ENCODE assay signal across 24 cellular contexts in the genomic region with DNA sequence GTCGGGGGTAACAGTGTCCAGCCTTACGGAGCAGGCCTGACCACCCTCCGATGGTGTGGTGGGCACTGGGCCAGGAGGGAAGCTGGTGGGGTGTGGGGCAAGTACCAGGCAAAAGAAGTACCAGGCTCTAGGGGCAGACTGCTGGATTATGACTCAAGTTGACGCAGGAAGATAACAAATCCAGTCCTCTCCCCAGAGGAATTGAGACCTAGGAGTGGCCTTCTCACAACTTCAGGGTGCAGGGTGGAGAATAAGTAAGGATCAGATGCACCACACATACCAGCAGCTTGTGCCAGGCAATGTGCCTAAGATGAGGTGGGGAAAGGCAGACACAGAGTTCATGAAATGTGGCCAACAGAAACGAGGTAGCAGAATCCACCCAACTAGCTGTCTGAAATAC. TPM values are rescaled to one million over a fixed set of nuclear protein-coding genes. Genes with fewer than 3 reads are reported as not detected.
A peak's percentile ranks its signal among the peaks of the same experiment; 100 is the strongest.
DNase-seq lines count a peak whose midpoint lies in the region; ATAC-seq, FAIRE-seq and TF ChIP-seq lines count a peak whose summit lies in the region.
"Had no signal": no experiment of that assay in that cellular context is flagged by ENCODE, and none has a peak within 500 bp of the region (broad histone marks: within the 10 kb centered on the region; RNA-seq: fewer than 3 reads in every experiment).

No MANE protein-coding gene starts in this region.

- peak; percentile 66 for DNase-seq in amniotic epithelial cell (ENCODE audit: low read depth)
- peak in 1 of 3 donors; percentile 49 for DNase-seq in mucosa of descending colon
- peak; percentile 24 for DNase-seq in small intestine
- no peak for DNase-seq in NCI-H524 treated with DMSO at 0.1 percent for 48 hours (lab: John Stamatoyannopoulos, UW)
- DNase-seq in dermis blood vessel endothelial cell: no peak
- DNase-seq: 8988T; GDM1; H9; KG1; NCI-H1105; NCI-H146; NCI-H2029; NCI-H2227 treated with DMSO at 0.1 percent for 48 hours; NCI-H510A treated with DMSO at 0.1 percent for 48 hours; NCI-H774; NK-92 treated with Interleukin-12 subunit alpha and Interleukin-12 subunit beta, amount 100 ng/mL, for 24 hours; SHP77 treated with DMSO at 0.1 percent for 48 hours had no signal

- H3K9me3 ChIP-seq in mucosa of descending colon (no peaks in the 10 kb centered on the region), small intestine (ENCODE audit: control insufficient read depth, low read depth) (no peaks in the 10 kb centered on the region)

- H3K27me3 ChIP-seq in small intestine (ENCODE audit: control insufficient read depth in 2 of 2, insufficient read depth in 2 of 2, low read length in 2 of 2): no peaks in the 10 kb centered on the region

- no peak for FAIRE-seq in small intestine (lab: Jason Lieb, UNC)
- FAIRE-seq: GM18507 had no signal

- H3K4me1 ChIP-seq in mucosa of descending colon (ENCODE audit: low read depth) (peaks cover 21% of the 10 kb centered on the region), small intestine (ENCODE audit: control insufficient read depth in 2 of 2, insufficient read depth in 1 of 2, low read depth in 1 of 2, low read length in 1 of 2) (no peaks in the 10 kb centered on the region)

- TF ChIP-seq CTCF in C4-2B (conservative IDR thresholded peaks at IDR 0.05) (no peak), mucosa of descending colon (IDR thresholded peaks at IDR 0.05) (no peak)

- no peak overlapping the region for H3K4me3 ChIP-seq in mucosa of descending colon
- no peak overlapping the region for H3K4me3 ChIP-seq in small intestine (ENCODE audit: low read depth in 1 of 2, low read length in 2 of 2)
- H3K4me3 ChIP-seq: SK-N-MC had no signal

- H3K36me3 ChIP-seq in mucosa of descending colon (ENCODE audit: low read depth) (no peaks in the 10 kb centered on the region), small intestine (ENCODE audit: control insufficient read depth in 2 of 2, insufficient read depth in 2 of 2, low read length in 2 of 2) (no peaks in the 10 kb centered on the region)

- intact Hi-C loops in mucosa of descending colon (cut with DNase I, micrococcal nuclease): loop anchor here in 1 of 2 donors (5.0 kb wide), 1 partner anchor 185 kb away; no protein-coding TSS in a partner anchor

- ATAC-seq in mucosa of descending colon: peak; percentile 19
- ATAC-seq in GM21717 (IDR thresholded peaks at IDR 0.05; ENCODE audit: unreplicated experiment): no peak

- H3K27ac ChIP-seq in C4-2B: peak overlapping the region; percentile 21; the same call in 1 of the 2 replicates
- H3K27ac ChIP-seq in small intestine (ENCODE audit: low read depth in 1 of 2, low read length in 1 of 2): no peak overlapping the region
- H3K27ac ChIP-seq: HL-60, RWPE1, SK-N-MC had no signal

- WGBS in small intestine, 3 donors: 72 to 78% (median 77%) methylated on average over 5 of the region's 5 CpGs

RNA-seq across cellular contexts. Expression of gene SEMA4F, which starts 37.9 kb away (rescaled TPM):
- total RNA-seq in mucosa of descending colon (1 to 10 TPM; 3.9 to 5.7 (median 4.4) TPM), dermis blood vessel endothelial cell (4.4 and 5.0 TPM in 2 replicates)
- 1 to 10 TPM in 1 of 3 donors, under 1 TPM in 1, not detected in 1; 0.27 to 2.4 TPM for polyA plus RNA-seq in small intestine

RNA-seq across cellular contexts. Expression of gene M1AP, which starts 43.8 kb away (rescaled TPM):
- total RNA-seq in mucosa of descending colon: under 1 TPM; 0.19 to 0.43 (median 0.31) TPM
- polyA plus RNA-seq in small intestine: under 1 TPM in 1 of 3 donors, not detected in 2; 0.13 TPM
- not detected in 2 replicates for total RNA-seq in dermis blood vessel endothelial cell
- total RNA-seq: HT-29 had no signal

Comparison
In these comparisons a context has a peak if more than half of its experiments do, and no peak if none do; other contexts are left out.
1. DNase-seq: peak in amniotic epithelial cell (single experiment) and small intestine (single experiment); none in NCI-H524 treated with DMSO at 0.1 percent for 48 hours (single experiment) and dermis blood vessel endothelial cell (single experiment).